Comparison of ENCODE assay signal across 11 cellular contexts in the genomic region with DNA sequence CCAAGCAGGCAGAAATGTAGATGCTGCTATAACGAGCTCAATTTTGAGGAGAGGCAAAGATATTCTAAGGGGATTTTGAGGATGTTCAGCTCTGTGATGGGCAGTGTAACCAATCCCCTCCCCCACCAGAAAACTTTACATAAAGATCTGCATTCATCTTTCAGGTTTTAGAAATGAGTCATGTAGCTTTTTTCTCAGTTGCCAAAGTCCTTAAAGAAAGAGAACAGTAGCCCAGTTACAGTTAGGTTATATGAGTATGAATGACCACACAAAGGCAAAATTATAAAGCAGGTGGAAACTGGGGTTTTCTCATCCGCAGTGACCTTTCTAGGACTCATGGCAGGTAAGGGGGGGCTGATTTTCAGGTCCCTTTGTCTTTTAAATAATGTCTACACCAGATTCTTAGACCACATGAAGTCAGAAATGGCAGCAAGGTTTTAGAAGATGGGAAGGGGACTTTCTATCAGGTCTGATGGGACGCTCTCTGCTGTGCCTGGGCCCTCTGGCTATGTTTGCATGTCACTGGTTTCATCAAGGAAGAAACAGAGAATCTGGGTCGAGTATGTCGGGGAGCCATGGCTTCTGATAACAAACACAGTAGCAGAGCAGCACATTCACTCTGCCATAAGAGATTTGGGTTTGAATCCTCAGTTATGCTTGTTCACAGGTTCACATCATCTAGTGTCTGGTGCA.
DNase-seq lines count a peak whose midpoint lies in the region; ATAC-seq and TF ChIP-seq lines count a peak whose summit lies in the region.
"Had no signal": no experiment of that assay in that cellular context is flagged by ENCODE, and none has a peak within 500 bp of the region (broad histone marks: within the 10 kb centered on the region; RNA-seq: fewer than 3 reads in every experiment).

No MANE protein-coding gene starts in this region.

- H3K4me3 Mint-ChIP-seq in activated CD4-positive, alpha-beta memory T cell treated with anti-CD3 and anti-CD28 coated beads, Interleukin-2, amount 10 ng/mL, durations not matched to agents 7 days and 5 days, result peak overlapping the region; percentile 1
- H3K4me3 Mint-ChIP-seq: activated naive CD4-positive, alpha-beta T cell treated with anti-CD3 and anti-CD28 coated beads, Interleukin-2, amount 10 ng/mL, durations not matched to agents 7 days and 5 days; effector memory CD8-positive, alpha-beta T cell had no signal

- H3K27ac Mint-ChIP-seq in activated CD4-positive, alpha-beta memory T cell treated with anti-CD3 and anti-CD28 coated beads, Interleukin-2, amount 10 ng/mL, durations not matched to agents 7 days and 5 days, result peak overlapping the region; percentile 58
- H3K27ac Mint-ChIP-seq: activated naive CD4-positive, alpha-beta T cell treated with anti-CD3 and anti-CD28 coated beads, Interleukin-2, amount 10 ng/mL, durations not matched to agents 7 days and 5 days; effector memory CD8-positive, alpha-beta T cell had no signal

- H3K27me3 ChIP-seq in right lobe of liver, result no peaks in the 10 kb centered on the region
- H3K27me3 ChIP-seq: neutrophil had no signal

- no peaks in the 10 kb centered on the region for H3K36me3 ChIP-seq in right lobe of liver
- H3K36me3 ChIP-seq: neutrophil had no signal

- no peak for TF ChIP-seq POLR2A in right lobe of liver (IDR thresholded peaks at IDR 0.05)

- H3K9me3 ChIP-seq in right lobe of liver, result no peaks in the 10 kb centered on the region
- H3K9me3 ChIP-seq: neutrophil had no signal

- DNase-seq in activated CD4-positive, alpha-beta memory T cell treated with anti-CD3 and anti-CD28 coated beads, Interleukin-2, amount 10 ng/mL, durations not matched to agents 7 days and 5 days, result no peak
- DNase-seq in right lobe of liver, result no peak
- DNase-seq in stimulated activated CD4-positive, alpha-beta T cell treated with anti-CD3 and anti-CD28 coated beads, Interleukin-2, amount 100 ng/mL, for 48 hours, result no peak
- DNase-seq: activated naive CD4-positive, alpha-beta T cell treated with anti-CD3 and anti-CD28 coated beads, Interleukin-2, amount 10 ng/mL, durations not matched to agents 7 days and 5 days; effector memory CD8-positive, alpha-beta T cell; NCI-H2081 treated with DMSO at 0.1 percent for 48 hours had no signal

- peak; percentile 74 for ATAC-seq in GM18511 (IDR thresholded peaks at IDR 0.05; ENCODE audit: unreplicated experiment)
- peak; percentile 62 for ATAC-seq in GM19452 (IDR thresholded peaks at IDR 0.05; ENCODE audit: unreplicated experiment)
- ATAC-seq in HG02981 (IDR thresholded peaks at IDR 0.05; ENCODE audit: unreplicated experiment), result peak; percentile 70
- no peak for ATAC-seq in right lobe of liver
- no peak for ATAC-seq in HG03457 (IDR thresholded peaks at IDR 0.05; ENCODE audit: unreplicated experiment)
- ATAC-seq: effector memory CD8-positive, alpha-beta T cell had no signal

- peaks cover 49% of the 10 kb centered on the region for H3K4me1 Mint-ChIP-seq in activated CD4-positive, alpha-beta memory T cell treated with anti-CD3 and anti-CD28 coated beads, Interleukin-2, amount 10 ng/mL, durations not matched to agents 7 days and 5 days

- no peak overlapping the region for H3K27ac ChIP-seq in right lobe of liver
- H3K27ac ChIP-seq: neutrophil had no signal

- H3K4me3 ChIP-seq in right lobe of liver, result no peak overlapping the region

- H3K9me3 Mint-ChIP-seq in activated CD4-positive, alpha-beta memory T cell treated with anti-CD3 and anti-CD28 coated beads, Interleukin-2, amount 10 ng/mL, durations not matched to agents 7 days and 5 days, result no peaks in the 10 kb centered on the region
- H3K9me3 Mint-ChIP-seq: activated naive CD4-positive, alpha-beta T cell treated with anti-CD3 and anti-CD28 coated beads, Interleukin-2, amount 10 ng/mL, durations not matched to agents 7 days and 5 days; effector memory CD8-positive, alpha-beta T cell had no signal

- WGBS in right lobe of liver (ENCODE audit: insufficient coverage, low coverage, low lambda C conversion rate, missing lambda C conversion rate), result 58% methylated on average over 5 of the region's 5 CpGs

- no peaks in the 10 kb centered on the region for H3K4me1 ChIP-seq in right lobe of liver

- no peaks in the 10 kb centered on the region for H3K36me3 Mint-ChIP-seq in activated CD4-positive, alpha-beta memory T cell treated with anti-CD3 and anti-CD28 coated beads, Interleukin-2, amount 10 ng/mL, durations not matched to agents 7 days and 5 days (ENCODE audit: low read depth)
- H3K36me3 Mint-ChIP-seq: activated naive CD4-positive, alpha-beta T cell treated with anti-CD3 and anti-CD28 coated beads, Interleukin-2, amount 10 ng/mL, durations not matched to agents 7 days and 5 days had no signal

- POLR2A ChIA-PET in activated CD4-positive, alpha-beta memory T cell treated with anti-CD3 and anti-CD28 coated beads, Interleukin-2, amount 10 ng/mL, durations not matched to agents 7 days and 5 days (lab: Charles Lee), result interaction anchor here (0.6 to 1.5 kb wide), 4 partner anchors 11 to 500 kb away, joined by 3 to 5 read pairs (median 4); no protein-coding TSS in a partner anchor

- no peak for TF ChIP-seq CTCF in right lobe of liver (IDR thresholded peaks at IDR 0.05)

- no peaks in the 10 kb centered on the region for H3K27me3 Mint-ChIP-seq in activated CD4-positive, alpha-beta memory T cell treated with anti-CD3 and anti-CD28 coated beads, Interleukin-2, amount 10 ng/mL, durations not matched to agents 7 days and 5 days
- H3K27me3 Mint-ChIP-seq: activated naive CD4-positive, alpha-beta T cell treated with anti-CD3 and anti-CD28 coated beads, Interleukin-2, amount 10 ng/mL, durations not matched to agents 7 days and 5 days; effector memory CD8-positive, alpha-beta T cell had no signal

- CTCF ChIA-PET in activated CD4-positive, alpha-beta memory T cell treated with anti-CD3 and anti-CD28 coated beads, Interleukin-2, amount 10 ng/mL, durations not matched to agents 7 days and 5 days (lab: Charles Lee), result interaction anchor here (0.6 to 5.2 kb wide), 9 partner anchors 10 to 1446 kb away, joined by 3 to 36 read pairs (median 14); partner anchors contain the start of gene SUPT3H

- intact Hi-C loops in right lobe of liver (cut with DNase I), result no loop called here

Comparison
In these comparisons a context has a peak if more than half of its experiments do, and no peak if none do; other contexts are left out.
1. ATAC-seq: peak in GM18511 (single experiment), GM19452 (single experiment) and HG02981 (single experiment); none in right lobe of liver (0 of 4) and HG03457 (single experiment).